Comparison of ENCODE assay signal across 26 cellular contexts in genomic region chr17:76281573-76282371, GRCh38. TPM values are rescaled to one million over a fixed set of nuclear protein-coding genes. Genes with fewer than 3 reads are reported as not detected.
A peak's percentile ranks its signal among the peaks of the same experiment; 100 is the strongest.
DNase-seq lines count a peak whose midpoint lies in the region; ATAC-seq and TF ChIP-seq lines count a peak whose summit lies in the region.
"Had no signal": no experiment of that assay in that cellular context is flagged by ENCODE, and none has a peak within 500 bp of the region (broad histone marks: within the 10 kb centered on the region; RNA-seq: fewer than 3 reads in every experiment).

No MANE protein-coding gene starts in this region.

- H3K27ac ChIP-seq in C4-2B (peak overlapping the region; percentile 70), right lobe of liver (no peak overlapping the region)
- H3K27ac ChIP-seq: coronary artery, epithelial cell of prostate, SK-N-MC had no signal

- 45% methylated on average over 11 of the region's 23 CpGs for WGBS in right lobe of liver (ENCODE audit: insufficient coverage, low coverage, low lambda C conversion rate, missing lambda C conversion rate)

- intact Hi-C loops in right lobe of liver (cut with DNase I) (loop anchor here (5.0 to 10.0 kb wide), 2 partner anchors 159 to 267 kb away; no protein-coding TSS in a partner anchor), head of caudate nucleus (cut with DNase I) (no loop called here)

- TF ChIP-seq POLR2A in right lobe of liver (IDR thresholded peaks at IDR 0.05): no peak

- peak; percentile 3 to 64 (median 52) for ATAC-seq in right lobe of liver
- ATAC-seq in GM21786 (IDR thresholded peaks at IDR 0.05; ENCODE audit: unreplicated experiment): no peak
- ATAC-seq: activated naive CD4-positive, alpha-beta T cell treated with anti-CD3 and anti-CD28 coated beads, Interleukin-2, amount 50 U/mL, for 72 hours; GM12878 had no signal

- no peaks in the 10 kb centered on the region for H3K36me3 ChIP-seq in right lobe of liver

- no peaks in the 10 kb centered on the region for H3K4me1 ChIP-seq in right lobe of liver

- H3K9me3 ChIP-seq in right lobe of liver: no peaks in the 10 kb centered on the region

- no peaks in the 10 kb centered on the region for H3K27me3 ChIP-seq in right lobe of liver

- TF ChIP-seq CTCF in C4-2B (conservative IDR thresholded peaks at IDR 0.05) (no peak), right lobe of liver (IDR thresholded peaks at IDR 0.05) (no peak)

- DNase-seq in NCI-H2029 (lab: John Stamatoyannopoulos, UW) (peak; percentile 19), cerebellum (ENCODE audit: low spot score) (peak; percentile 56), right lobe of liver (peak in 1 of 3 donors; percentile 79), NCI-H146 (lab: John Stamatoyannopoulos, UW) (no peak), head of caudate nucleus (no peak), DMS 273 treated with DMSO at 0.1 percent for 48 hours (lab: John Stamatoyannopoulos, UW) (no peak)
- DNase-seq: ACHN; activated CD4-positive, alpha-beta T cell treated with anti-CD3 and anti-CD28 coated beads, Interleukin-2, amount 50 U/mL, for 48 hours; anterior cingulate cortex; CD8-positive, alpha-beta memory T cell; DMS153; effector memory CD4-positive, alpha-beta T cell; GOT3; KBM-7; mesendoderm; NCI-H1417; stimulated activated CD4-positive, alpha-beta T cell treated with anti-CD3 and anti-CD28 coated beads, Interleukin-15, amount 100 ng/mL, for 24 hours; stimulated activated CD4-positive, alpha-beta T cell treated with anti-CD3 and anti-CD28 coated beads, Interleukin-4, amount 100 ng/mL, for 4 hours; trophoblast cell had no signal

- no peak overlapping the region for H3K4me3 ChIP-seq in right lobe of liver
- H3K4me3 ChIP-seq: coronary artery, GM12878, SK-N-MC had no signal

RNA-seq across cellular contexts. Expression of gene UBALD2, which starts 16.6 kb away (rescaled TPM):
- total RNA-seq in cerebellum: 5.4 TPM
- 10 to 100 TPM in 4 of 6 experiments, 1 to 10 TPM in 2; 7.3 to 17.9 (median 14.5) TPM for total RNA-seq in right lobe of liver

RNA-seq across cellular contexts. Expression of gene QRICH2, which starts 26.3 kb away (rescaled TPM):
- total RNA-seq in cerebellum (15.9 TPM), right lobe of liver (1 to 10 TPM in 4 of 6 experiments, under 1 TPM in 2; 0.43 to 2.2 (median 1.5) TPM)

RNA-seq across cellular contexts. Expression of gene RNF157, which starts 41.5 kb away (rescaled TPM):
- 33.8 TPM for total RNA-seq in cerebellum
- total RNA-seq in right lobe of liver: 10 to 100 TPM in 2 of 6 experiments, 1 to 10 TPM in 2, under 1 TPM in 2; 0.39 to 14.5 (median 6.0) TPM

Comparison
In these comparisons a context has a peak if more than half of its experiments do, and no peak if none do; other contexts are left out.
1. DNase-seq: peak in NCI-H2029 (single experiment) and cerebellum (single experiment); none in NCI-H146 (single experiment), head of caudate nucleus (0 of 42) and DMS 273 treated with DMSO at 0.1 percent for 48 hours (single experiment).